In the genomic region with DNA sequence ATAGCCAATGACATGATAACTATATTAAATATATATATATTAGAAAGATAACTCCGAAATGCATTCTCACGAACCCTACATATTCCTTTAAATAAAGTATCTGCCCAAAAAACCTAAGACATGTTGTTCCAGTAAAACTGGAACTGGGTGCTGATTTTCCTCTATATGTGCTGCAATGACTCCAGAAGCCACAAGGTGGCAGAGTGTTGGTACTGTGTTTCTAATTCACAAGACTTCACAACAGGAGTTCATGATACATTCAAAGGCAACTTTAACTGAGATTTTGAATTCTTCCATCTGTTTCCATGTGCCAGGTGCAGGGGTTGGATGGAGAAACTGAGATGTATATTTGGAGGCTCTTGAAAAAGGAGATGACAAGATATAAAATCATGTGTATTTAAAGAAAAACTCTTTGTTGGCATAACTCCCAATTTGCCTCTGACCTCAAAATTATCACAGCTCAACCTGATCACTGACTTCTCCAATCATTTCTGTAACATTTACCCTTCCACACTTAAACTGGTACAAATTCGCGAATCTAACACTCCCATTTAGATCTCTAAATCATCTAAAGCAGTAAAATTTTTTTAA, we compare ENCODE assay signal across 10 cellular contexts.
DNase-seq lines count a peak whose midpoint lies in the region; ATAC-seq, FAIRE-seq and TF ChIP-seq lines count a peak whose summit lies in the region.
"Had no signal": no experiment of that assay in that cellular context is flagged by ENCODE, and none has a peak within 500 bp of the region (broad histone marks: within the 10 kb centered on the region; RNA-seq: fewer than 3 reads in every experiment).

No MANE protein-coding gene starts in this region.

- POLR2A ChIA-PET in SK-N-SH (lab: Yijun Ruan, JAX) = no interaction called here

- CTCF ChIA-PET in SK-N-SH (lab: Yijun Ruan, JAX) = interaction anchor here (0.7 to 5.5 kb wide), 24 partner anchors 9 to 557 kb away, joined by 3 to 59 read pairs (median 4); no protein-coding TSS in a partner anchor

- no peak overlapping the region for H3K27ac ChIP-seq in HL-60 (replicated peaks)
- no peak overlapping the region for H3K27ac ChIP-seq in SK-N-SH (ENCODE audit: low read depth in 2 of 2, low read length in 1 of 2)

- 24% methylated on average over 4 of the region's 4 CpGs for WGBS in SK-N-SH (ENCODE audit: low lambda C conversion rate)

- no peak overlapping the region for H3K4me2 ChIP-seq in SK-N-SH

- no peaks in the 10 kb centered on the region for H3K36me3 Mint-ChIP-seq in nephron (ENCODE audit: low read depth)
- H3K36me3 Mint-ChIP-seq: stimulated activated effector memory CD8-positive, alpha-beta T cell treated with anti-CD3 and anti-CD28 coated beads, Interleukin-12 subunit alpha, Interleukin-12 subunit beta, amount 100 ng/mL, for 72 hours had no signal

- TF ChIP-seq CTCF in HL-60 (IDR thresholded peaks at IDR 0.05; ENCODE audit: insufficient read depth, low read length) (peak; percentile 70), SK-N-SH (IDR thresholded peaks at IDR 0.05) (peak; percentile 85), epithelial cell of proximal tubule (conservative IDR thresholded peaks at IDR 0.05; ENCODE audit: low read depth, low read length) (peak; percentile 90), nephron (IDR thresholded peaks at IDR 0.05; ENCODE audit: unreplicated experiment in 3 of 3) (peak; percentile 67 to 85 (median 80))

- H3K4me3 ChIP-seq in HL-60 (replicated peaks; ENCODE audit: insufficient read depth, low read length) (no peak overlapping the region), SK-N-SH (ENCODE audit: low read depth in 2 of 2, low read length in 1 of 2) (no peak overlapping the region; a peak in 1 of 4 replicates), epithelial cell of proximal tubule (ENCODE audit: low read depth, low read length) (no peak overlapping the region)

- H3K4me3 Mint-ChIP-seq in nephron = no peak overlapping the region
- H3K4me3 Mint-ChIP-seq: central memory CD8-positive, alpha-beta T cell; stimulated activated effector memory CD8-positive, alpha-beta T cell treated with anti-CD3 and anti-CD28 coated beads, Interleukin-12 subunit alpha, Interleukin-12 subunit beta, amount 100 ng/mL, for 72 hours had no signal

- peak; percentile 69 for FAIRE-seq in GM19239 (lab: Jason Lieb, UNC)

- H3K27ac Mint-ChIP-seq in nephron = no peak overlapping the region
- H3K27ac Mint-ChIP-seq: stimulated activated effector memory CD8-positive, alpha-beta T cell treated with anti-CD3 and anti-CD28 coated beads, Interleukin-12 subunit alpha, Interleukin-12 subunit beta, amount 100 ng/mL, for 72 hours had no signal

- H3K4me1 Mint-ChIP-seq in nephron = no peaks in the 10 kb centered on the region
- H3K4me1 Mint-ChIP-seq: central memory CD8-positive, alpha-beta T cell; stimulated activated effector memory CD8-positive, alpha-beta T cell treated with anti-CD3 and anti-CD28 coated beads, Interleukin-12 subunit alpha, Interleukin-12 subunit beta, amount 100 ng/mL, for 72 hours had no signal

- H2AFZ ChIP-seq in SK-N-SH (ENCODE audit: low read depth) = no peak overlapping the region

- H3K9me2 ChIP-seq in SK-N-SH = no peaks in the 10 kb centered on the region

- DNase-seq in NCI-H2081 (lab: John Stamatoyannopoulos, UW) (peak; percentile 3 to 49), NCI-H2081 treated with DMSO at 0.1 percent for 48 hours (lab: John Stamatoyannopoulos, UW) (no peak), GM19239 (ENCODE audit: insufficient read length, low spot score) (peak; percentile 2), HL-60 (ENCODE audit: low read depth in 1 of 2, low spot score in 1 of 2) (peak in 1 of 2 experiments; percentile 15), SK-N-SH (peak; percentile 25), epithelial cell of proximal tubule (ENCODE audit: low read depth) (peak; percentile 4)

- no peaks in the 10 kb centered on the region for H3F3A ChIP-seq in SK-N-SH (replicated peaks; ENCODE audit: insufficient read depth)

- H3K27me3 ChIP-seq in HL-60 (ENCODE audit: insufficient read depth, poor library complexity, severe bottlenecking) = no peaks in the 10 kb centered on the region
- no peaks in the 10 kb centered on the region for H3K27me3 ChIP-seq in SK-N-SH (ENCODE audit: insufficient read depth)

- no peak for TF ChIP-seq EP300 in SK-N-SH (IDR thresholded peaks at IDR 0.05; ENCODE audit: borderline replicate concordance in 1 of 2, low read depth in 1 of 2, low read length in 1 of 2)

- no peaks in the 10 kb centered on the region; the same call in 1 of the 2 replicates for H3K79me2 ChIP-seq in SK-N-SH (ENCODE audit: insufficient read depth)

- no peaks in the 10 kb centered on the region for H3K9me3 ChIP-seq in SK-N-SH

- TF ChIP-seq RAD21 in SK-N-SH (IDR thresholded peaks at IDR 0.05; ENCODE audit: low read length) = peak; percentile 70

- no peak for ATAC-seq in HG02642 (IDR thresholded peaks at IDR 0.05; ENCODE audit: poor library complexity, unreplicated experiment)
- ATAC-seq: stimulated activated effector memory CD8-positive, alpha-beta T cell treated with anti-CD3 and anti-CD28 coated beads, Interleukin-12 subunit alpha, Interleukin-12 subunit beta, amount 100 ng/mL, for 72 hours had no signal

- no peaks in the 10 kb centered on the region for H3K27me3 Mint-ChIP-seq in nephron (ENCODE audit: low read depth)
- H3K27me3 Mint-ChIP-seq: central memory CD8-positive, alpha-beta T cell had no signal

- H3K4me1 ChIP-seq in SK-N-SH (ENCODE audit: control insufficient read depth in 1 of 2, insufficient read depth in 2 of 2, low read depth in 1 of 2, low read length in 1 of 2) = peaks cover 0 to 3% of the 10 kb centered on the region in 2 experiments; a peak in 2 of 4 replicates

- H3K9ac ChIP-seq in SK-N-SH = no peak overlapping the region

- H4K20me1 ChIP-seq in SK-N-SH (ENCODE audit: insufficient read depth) = no peaks in the 10 kb centered on the region

- H3K9me3 Mint-ChIP-seq in nephron = no peaks in the 10 kb centered on the region

- H3K36me3 ChIP-seq in SK-N-SH (replicated peaks in 1 of 2; ENCODE audit: control insufficient read depth in 1 of 2, insufficient read depth in 2 of 2, low read length in 1 of 2) = no peaks in the 10 kb centered on the region

TF ChIP-seq in SK-N-SH, 30 proteins besides CTCF, POLR2A, EP300 and RAD21:
- peak; percentile 79 for TF ChIP-seq SMC3 (IDR thresholded peaks at IDR 0.05; ENCODE audit: low read depth, low read length)
- no peak for TF ChIP-seq TAF1 (IDR thresholded peaks at IDR 0.05; ENCODE audit: borderline replicate concordance, low read depth, low read length)
